Comparison of ENCODE assay signal across 1 cellular context in genomic region chr1:26225033-26225831, GRCh38.
TF ChIP-seq lines count a peak whose summit lies in the region.

No MANE protein-coding gene starts in this region.

TF ChIP-seq in HepG2, 621 proteins besides CTCF, POLR2A, EP300 and RAD21 (continues in another document):
- peak; percentile 45; the same call in 1 of the 2 replicates for TF ChIP-seq MAZ (IDR thresholded peaks at IDR 0.05; ENCODE audit: borderline replicate concordance, low read depth, low read length)
- no peak for TF ChIP-seq MAZ (CRISPR knock-in tag; IDR thresholded peaks at IDR 0.05; ENCODE audit: low read depth)
- no peak for TF ChIP-seq SRSF9 (IDR thresholded peaks at IDR 0.05; ENCODE audit: borderline replicate concordance, insufficient read depth, low read depth, low read length, poor library complexity, severe bottlenecking)
- TF ChIP-seq MZF1 (CRISPR knock-in tag; IDR thresholded peaks at IDR 0.05; ENCODE audit: borderline replicate concordance): peak; percentile 76; the same call in 1 of the 2 replicates
- peak; percentile 73 for TF ChIP-seq ZGPAT (CRISPR knock-in tag; IDR thresholded peaks at IDR 0.05)
- 0 out of 2 replicates have a peak, but pooled peaks have one; percentile 32 for TF ChIP-seq ZNF776 (CRISPR knock-in tag; IDR thresholded peaks at IDR 0.05)
- TF ChIP-seq RXRB (CRISPR knock-in tag; IDR thresholded peaks at IDR 0.05; ENCODE audit: borderline replicate concordance): peak; percentile 68; the same call in 1 of the 2 replicates
- no peak for TF ChIP-seq ZNF30 (CRISPR knock-in tag; IDR thresholded peaks at IDR 0.05)
- TF ChIP-seq KLF9 (CRISPR knock-in tag; IDR thresholded peaks at IDR 0.05; ENCODE audit: low read depth): no peak
- TF ChIP-seq TFDP2 (CRISPR knock-in tag; IDR thresholded peaks at IDR 0.05): peak; percentile 40; the same call in 1 of the 2 replicates
- no peak for TF ChIP-seq IRX3 (CRISPR knock-in tag; IDR thresholded peaks at IDR 0.05; ENCODE audit: borderline replicate concordance, low read depth)
- TF ChIP-seq ZNF282 (IDR thresholded peaks at IDR 0.05; ENCODE audit: partially characterized antibody): no peak
- no peak for TF ChIP-seq ZFP41 (CRISPR knock-in tag; IDR thresholded peaks at IDR 0.05; ENCODE audit: borderline replicate concordance)
- peak; percentile 42; the same call in 1 of the 2 replicates for TF ChIP-seq ZNF563 (CRISPR knock-in tag; IDR thresholded peaks at IDR 0.05)
- TF ChIP-seq ZNF878 (CRISPR knock-in tag; IDR thresholded peaks at IDR 0.05): no peak
- no peak for TF ChIP-seq AHDC1 (CRISPR knock-in tag; IDR thresholded peaks at IDR 0.05; ENCODE audit: borderline replicate concordance)
- no peak for TF ChIP-seq ZMAT3 (CRISPR knock-in tag; conservative IDR thresholded peaks at IDR 0.05)
- TF ChIP-seq IKZF5 (CRISPR knock-in tag; IDR thresholded peaks at IDR 0.05): 0 out of 2 replicates have a peak, but pooled peaks have one; percentile 42
- TF ChIP-seq FLYWCH1 (CRISPR knock-in tag; IDR thresholded peaks at IDR 0.05): no peak
- no peak for TF ChIP-seq HMGXB3 (CRISPR knock-in tag; IDR thresholded peaks at IDR 0.05; ENCODE audit: borderline replicate concordance)
- TF ChIP-seq KAT8 (CRISPR knock-in tag; IDR thresholded peaks at IDR 0.05): peak; percentile 82; the same call in 1 of the 2 replicates
- TF ChIP-seq E2F1 (CRISPR knock-in tag; IDR thresholded peaks at IDR 0.05): 0 out of 2 replicates have a peak, but pooled peaks have one; percentile 33
- no peak for TF ChIP-seq GTF2F1 (IDR thresholded peaks at IDR 0.05; ENCODE audit: low read length)
- TF ChIP-seq NPAS2 (CRISPR knock-in tag; IDR thresholded peaks at IDR 0.05; ENCODE audit: borderline replicate concordance): no peak
- peak; percentile 8; the same call in 1 of the 2 replicates for TF ChIP-seq PATZ1 (CRISPR knock-in tag; IDR thresholded peaks at IDR 0.05)
- TF ChIP-seq MED1 (CRISPR knock-in tag; IDR thresholded peaks at IDR 0.05): peak; percentile 35
- TF ChIP-seq ZSCAN5A (CRISPR knock-in tag; IDR thresholded peaks at IDR 0.05; ENCODE audit: borderline replicate concordance): no peak
- TF ChIP-seq TCF7L2 (IDR thresholded peaks at IDR 0.05; ENCODE audit: low read depth, low read length): no peak
- TF ChIP-seq CSRNP1 (CRISPR knock-in tag; IDR thresholded peaks at IDR 0.05): no peak; the same call in 1 of the 2 replicates
- TF ChIP-seq NCOR1 (IDR thresholded peaks at IDR 0.05; ENCODE audit: borderline replicate concordance, low read length): peak; percentile 44; the same call in 1 of the 2 replicates
- TF ChIP-seq KDM3A (CRISPR knock-in tag; IDR thresholded peaks at IDR 0.05; ENCODE audit: low read depth): peak; percentile 58; the same call in 1 of the 2 replicates
- peak; percentile 44; the same call in 1 of the 2 replicates for TF ChIP-seq ZNF354B (CRISPR knock-in tag; IDR thresholded peaks at IDR 0.05)
- no peak for TF ChIP-seq HMG20B (CRISPR knock-in tag; conservative IDR thresholded peaks at IDR 0.05)
- peak; percentile 82 for TF ChIP-seq NR2F6 (IDR thresholded peaks at IDR 0.05)
- TF ChIP-seq NR2F6 (CRISPR knock-in tag; IDR thresholded peaks at IDR 0.05): peak; percentile 95
- peak; percentile 37; the same call in 1 of the 2 replicates for TF ChIP-seq NR2F2 (IDR thresholded peaks at IDR 0.05; ENCODE audit: borderline replicate concordance, low read depth)
- TF ChIP-seq ZNF543 (CRISPR knock-in tag; IDR thresholded peaks at IDR 0.05): no peak
- TF ChIP-seq ZNF737 (CRISPR knock-in tag; IDR thresholded peaks at IDR 0.05; ENCODE audit: borderline replicate concordance): no peak
- peak; percentile 54; the same call in 1 of the 2 replicates for TF ChIP-seq MTA1 (CRISPR knock-in tag; IDR thresholded peaks at IDR 0.05; ENCODE audit: borderline replicate concordance)
- no peak for TF ChIP-seq ZNF570 (CRISPR knock-in tag; IDR thresholded peaks at IDR 0.05; ENCODE audit: borderline replicate concordance)
- no peak for TF ChIP-seq ZFAT (CRISPR knock-in tag; conservative IDR thresholded peaks at IDR 0.05)
